ENCODE assay signal across 1 cellular context in genomic region chr20:62386383-62387218, GRCh38.
TF ChIP-seq lines count a peak whose summit lies in the region.

RPS21 (plus strand) TSS chr20:62387103; CDS start chr20:62387339, 236 bp downstream.

TF ChIP-seq in SK-N-SH, 30 proteins besides CTCF, POLR2A, EP300 and RAD21 (continued from another document):
- TF ChIP-seq ZBTB33 (IDR thresholded peaks at IDR 0.05; ENCODE audit: borderline replicate concordance, low read depth) (no peak), RFX5 (IDR thresholded peaks at IDR 0.05; ENCODE audit: low read length) (no peak), RCOR1 (IDR thresholded peaks at IDR 0.05; ENCODE audit: low read length) (no peak; the same call in 1 of the 2 replicates), TCF12 (IDR thresholded peaks at IDR 0.05) (no peak), MXI1 (IDR thresholded peaks at IDR 0.05; ENCODE audit: low read depth, low read length) (peak; percentile 31; the same call in 1 of the 2 replicates), GABPA (IDR thresholded peaks at IDR 0.05; ENCODE audit: low read depth) (peak; percentile 96), PBX3 (IDR thresholded peaks at IDR 0.05) (no peak), REST (IDR thresholded peaks at IDR 0.05; ENCODE audit: low read depth, low read length) (peak; percentile 43; the same call in 1 of the 2 replicates)
